ENCODE assay signal across 1 cellular context in genomic region chr6:167098825-167099225, GRCh38.
TF ChIP-seq lines count a peak whose summit lies in the region.

No MANE protein-coding gene starts in this region.

TF ChIP-seq in WTC11, 78 proteins besides CTCF, POLR2A, EP300 and RAD21 (continued from another document):
- TF ChIP-seq, protein P1, sequence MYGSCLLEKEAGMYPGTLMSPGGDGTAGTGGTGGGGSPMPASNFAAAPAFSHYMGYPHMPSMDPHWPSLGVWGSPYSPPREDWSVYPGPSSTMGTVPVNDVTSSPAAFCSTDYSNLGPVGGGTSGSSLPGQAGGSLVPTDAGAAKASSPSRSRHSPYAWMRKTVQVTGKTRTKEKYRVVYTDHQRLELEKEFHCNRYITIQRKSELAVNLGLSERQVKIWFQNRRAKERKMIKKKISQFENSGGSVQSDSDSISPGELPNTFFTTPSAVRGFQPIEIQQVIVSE (CRISPR knock-in tag; IDR thresholded peaks at IDR 0.05; ENCODE audit: borderline replicate concordance), result no peak
- TF ChIP-seq TCF7 (CRISPR knock-in tag; IDR thresholded peaks at IDR 0.05; ENCODE audit: low read depth) (no peak), ZNF121 (CRISPR knock-in tag; IDR thresholded peaks at IDR 0.05) (no peak), SP1 (CRISPR knock-in tag; conservative IDR thresholded peaks at IDR 0.05) (no peak), AR (CRISPR knock-in tag; IDR thresholded peaks at IDR 0.05) (no peak), RORB (CRISPR knock-in tag; IDR thresholded peaks at IDR 0.05) (no peak), JUN (CRISPR knock-in tag; IDR thresholded peaks at IDR 0.05) (no peak), OVOL2 (CRISPR knock-in tag; IDR thresholded peaks at IDR 0.05; ENCODE audit: borderline replicate concordance) (no peak), ZNF423 (CRISPR knock-in tag; IDR thresholded peaks at IDR 0.05) (no peak), ATF2 (CRISPR knock-in tag; IDR thresholded peaks at IDR 0.05; ENCODE audit: borderline replicate concordance, low read depth) (no peak), ELF4 (CRISPR knock-in tag; IDR thresholded peaks at IDR 0.05; ENCODE audit: low read depth) (no peak)
